ENCODE assay signal across 10 cellular contexts in genomic region chr7:150799741-150800575, GRCh38. TPM values are rescaled to one million over a fixed set of nuclear protein-coding genes. Genes with fewer than 3 reads are reported as not detected.
A peak's percentile ranks its signal among the peaks of the same experiment; 100 is the strongest.
DNase-seq lines count a peak whose midpoint lies in the region; ATAC-seq and TF ChIP-seq lines count a peak whose summit lies in the region.
"Had no signal": no experiment of that assay in that cellular context is flagged by ENCODE, and none has a peak within 500 bp of the region (broad histone marks: within the 10 kb centered on the region; RNA-seq: fewer than 3 reads in every experiment).

TMEM176B (minus strand) TSS chr7:150800364; CDS start chr7:150796569, 3,795 bp downstream.

- peak in 1 of 2 donors; percentile 8 for TF ChIP-seq POLR2A in tibial nerve (IDR thresholded peaks at IDR 0.05)

- H3K9me3 ChIP-seq in endocrine pancreas (ENCODE audit: control insufficient read depth, low read length) (no peaks in the 10 kb centered on the region), mononuclear cell (ENCODE audit: low read depth, low read length) (no peaks in the 10 kb centered on the region), tibial nerve (peaks cover 0 to 9% (median 0%) of the 10 kb centered on the region in 4 donors)

- peak; percentile 10 to 21 for ATAC-seq in activated CD4-positive, CD25-positive, alpha-beta regulatory T cell treated with anti-CD3 and anti-CD28 coated beads, Interleukin-2, amount 50 U/mL, for 24 hours
- no peak for ATAC-seq in HG03439 (IDR thresholded peaks at IDR 0.05; ENCODE audit: unreplicated experiment)

- TF ChIP-seq EP300 in tibial nerve (IDR thresholded peaks at IDR 0.05), result no peak

- H3K4me3 ChIP-seq in endocrine pancreas (ENCODE audit: control insufficient read depth, insufficient read depth, low read length) (peak within 1 kb of the TSS; percentile 43), mononuclear cell (ENCODE audit: low read length) (peak within 1 kb of the TSS; percentile 25), tibial nerve (peak within 1 kb of the TSS; percentile 37 to 60 (median 59))
- H3K4me3 ChIP-seq: BLaER1 had no signal

- in situ Hi-C loops in G401 (cut with HindIII; ENCODE audit: low sequenced_read_pairs), result no loop called here

- no peaks in the 10 kb centered on the region for H3K27me3 ChIP-seq in endocrine pancreas (ENCODE audit: control insufficient read depth, insufficient read depth, low read length)
- peaks cover 55% of the 10 kb centered on the region for H3K27me3 ChIP-seq in mononuclear cell (ENCODE audit: insufficient read depth, low read length)
- H3K27me3 ChIP-seq in tibial nerve, result peaks cover 0 to 31% of the 10 kb centered on the region in 2 donors
- H3K27me3 ChIP-seq: BLaER1 had no signal

- peak within 1 kb of the TSS; percentile 83 for H3K9ac ChIP-seq in endocrine pancreas (ENCODE audit: control insufficient read depth, insufficient read depth, low read length)
- H3K9ac ChIP-seq: BLaER1 had no signal

- H3K27ac ChIP-seq in tibial nerve, result peak within 1 kb of the TSS; percentile 55 to 89 (median 81)
- H3K27ac ChIP-seq: BLaER1 had no signal

- TF ChIP-seq CTCF in tibial nerve (IDR thresholded peaks at IDR 0.05), result no peak

- WGBS in tibial nerve, 2 donors, result 5 to 11% methylated on average over 37 to 48 of the region's 74 CpGs

- no peak for DNase-seq in activated CD4-positive, CD25-positive, alpha-beta regulatory T cell treated with anti-CD3 and anti-CD28 coated beads, Interleukin-2, amount 50 U/mL, for 72 hours
- DNase-seq in tibial nerve (ENCODE audit: low spot score in 2 of 2) (no peak), G401 (ENCODE audit: low spot score) (no peak), dedifferentiated amniotic fluid mesenchymal stem cell (ENCODE audit: extremely low spot score) (no peak)
- DNase-seq: activated gamma-delta T cell treated with Interleukin-2 at 50 U/mL for 16 hours had no signal

- H3K36me3 ChIP-seq in endocrine pancreas (ENCODE audit: control insufficient read depth, insufficient read depth, low read length) (no peaks in the 10 kb centered on the region), tibial nerve (peaks cover 0 to 25% (median 0%) of the 10 kb centered on the region in 3 donors)
- H3K36me3 ChIP-seq: BLaER1 had no signal

- H3K4me1 ChIP-seq in endocrine pancreas (ENCODE audit: control insufficient read depth, insufficient read depth, low read length) (peaks cover 6% of the 10 kb centered on the region), mononuclear cell (ENCODE audit: insufficient read depth, low read length) (peaks cover 22% of the 10 kb centered on the region), tibial nerve (peaks cover 0 to 22% (median 6%) of the 10 kb centered on the region in 4 donors)

RNA-seq across cellular contexts. Expression of gene TMEM176B, which starts in this region (rescaled TPM):
- total RNA-seq in mononuclear cell, result 4.7 TPM
- 10 to 100 TPM; 33.9 to 83.1 (median 63.2) TPM for total RNA-seq in tibial nerve
- 1.8 and 7.8 TPM in 2 replicates for total RNA-seq in G401 (2014; rRNA removed; shearing (Covaris generic))
